ENCODE assay signal across 27 cellular contexts in the genomic region with DNA sequence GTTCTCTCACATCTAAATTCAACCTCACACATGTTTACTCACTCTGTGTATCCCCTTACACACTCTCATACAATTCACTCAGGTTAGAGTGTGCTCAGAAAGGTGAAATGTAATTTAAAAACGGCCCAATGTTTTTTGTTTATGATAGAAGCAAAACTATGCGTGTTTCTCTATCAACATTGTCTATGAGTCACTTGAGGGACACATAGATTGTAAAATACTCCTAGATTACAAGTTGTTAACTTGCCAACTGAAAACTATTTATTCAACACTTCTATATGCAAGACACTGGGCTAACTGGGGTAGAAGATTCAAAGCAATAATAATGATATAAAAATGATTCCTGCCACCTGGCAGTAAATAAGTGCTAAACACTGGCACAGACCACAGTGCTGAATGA. TPM values are rescaled to one million over a fixed set of nuclear protein-coding genes. Genes with fewer than 3 reads are reported as not detected.
DNase-seq lines count a peak whose midpoint lies in the region; ATAC-seq and TF ChIP-seq lines count a peak whose summit lies in the region.
"Had no signal": no experiment of that assay in that cellular context is flagged by ENCODE, and none has a peak within 500 bp of the region (broad histone marks: within the 10 kb centered on the region; RNA-seq: fewer than 3 reads in every experiment).

No MANE protein-coding gene starts in this region.

- DNase-seq in IMR-90 (peak; percentile 11), PC-3 (peak; percentile 13), fibroblast of the aortic adventitia (ENCODE audit: low read depth) (peak; percentile 52), renal cortical epithelial cell (ENCODE audit: low read depth) (peak; percentile 6), sciatic nerve (ENCODE audit: low spot score) (no peak)
- no peak for DNase-seq in stimulated activated CD4-positive, alpha-beta T cell treated with anti-CD3 and anti-CD28 coated beads, Interleukin-4, amount 100 ng/mL, for 4 hours
- DNase-seq: BE2C; Calu3; DMS79 treated with DMSO at 0.1 percent for 48 hours; GOT3; Kasumi-1; MM.1S; NCI-H2029; NCI-H446 treated with DMSO at 0.1 percent for 48 hours; NCI-H526; NCI-H82; NK-92 treated with Interleukin-12 subunit alpha and Interleukin-12 subunit beta, amount 100 ng/mL, for 24 hours; SHP77; T-cell had no signal

- H2BK120ac ChIP-seq in IMR-90 (ENCODE audit: low read depth, low read length): no peak overlapping the region

- in situ Hi-C loops in IMR-90 (cut with MboI; ENCODE audit: low sequenced_read_pairs): no loop called here

- H3K27me3 ChIP-seq in IMR-90 (ENCODE audit: control insufficient read depth, insufficient read depth, low read length) (peaks cover 8% of the 10 kb centered on the region; the same call in 1 of the 2 replicates), PC-3 (ENCODE audit: low read length) (no peaks in the 10 kb centered on the region)
- H3K27me3 ChIP-seq: BE2C had no signal

- WGBS in IMR-90 (ENCODE audit: extremely low coverage in 2 of 2, insufficient read length in 1 of 2), 2 experiments: no CpG with 5 or more reads among the region's 2 CpGs

- no peak overlapping the region for H4K5ac ChIP-seq in IMR-90 (ENCODE audit: low read depth, low read length)

- H3K79me1 ChIP-seq in IMR-90 (ENCODE audit: low read depth in 1 of 2, low read length in 2 of 2): no peaks in the 10 kb centered on the region

- intact Hi-C loops in IMR-90 (cut with micrococcal nuclease): no loop called here
- intact Hi-C loops in PC-3 (cut with micrococcal nuclease): no loop called here
- intact Hi-C loops in sciatic nerve (cut with DNase I): no loop called here

- H4K20me1 ChIP-seq in IMR-90 (ENCODE audit: insufficient read depth, low read length) (no peaks in the 10 kb centered on the region), PC-3 (ENCODE audit: low read length) (no peaks in the 10 kb centered on the region)

- BruUV-seq in IMR-90 (replicated peaks; lab: Mats Ljungman, UMichigan) (no TSS peak), PC-3 (replicated peaks; lab: Mats Ljungman, UMichigan) (no TSS peak)

- CTCF ChIA-PET in IMR-90 (lab: Yijun Ruan, JAX) (no interaction called here), PC-3 (lab: Charles Lee) (no interaction called here)

- TF ChIP-seq POLR2A in IMR-90 (IDR thresholded peaks at IDR 0.05; ENCODE audit: low read depth, low read length): no peak

- no peak overlapping the region for H4K91ac ChIP-seq in IMR-90 (ENCODE audit: insufficient read depth, low read depth, low read length)

- H3K56ac ChIP-seq in IMR-90 (ENCODE audit: extremely low read depth, insufficient read depth, low read length): no peak overlapping the region

- no peaks in the 10 kb centered on the region for H3K9me2 ChIP-seq in PC-3 (replicated peaks; ENCODE audit: low read length)

- H3K9me3 ChIP-seq in IMR-90 (ENCODE audit: control insufficient read depth, insufficient read depth, low read length) (no peaks in the 10 kb centered on the region), PC-3 (ENCODE audit: low read length) (no peaks in the 10 kb centered on the region)
- H3K9me3 ChIP-seq: BE2C had no signal

- no peak overlapping the region for H3K9ac ChIP-seq in IMR-90 (ENCODE audit: low read depth, low read length)
- H3K9ac ChIP-seq in PC-3 (ENCODE audit: low read length): no peak overlapping the region

- peak; percentile 21; the same call in 1 of the 2 replicates for ATAC-seq in IMR-90 (ENCODE audit: low read depth)
- no peak for ATAC-seq in PC-3
- ATAC-seq in HG03520 (IDR thresholded peaks at IDR 0.05; ENCODE audit: unreplicated experiment): no peak
- no peak for ATAC-seq in sciatic nerve
- ATAC-seq: HCT116, HepG2, K562, T-cell had no signal

- no peak for TF ChIP-seq CTCF in IMR-90 (conservative IDR thresholded peaks at IDR 0.05; ENCODE audit: low read depth, low read length)
- no peak for TF ChIP-seq CTCF in PC-3 (conservative IDR thresholded peaks at IDR 0.05; ENCODE audit: low read depth, low read length)
- TF ChIP-seq CTCF in fibroblast of the aortic adventitia (IDR thresholded peaks at IDR 0.05; ENCODE audit: insufficient read depth, low read length): no peak

- H3K27ac ChIP-seq in IMR-90 (ENCODE audit: insufficient read depth, low read length): no peak overlapping the region
- no peak overlapping the region for H3K27ac ChIP-seq in PC-3 (ENCODE audit: low read length)
- H3K27ac ChIP-seq: RWPE1 had no signal

- no peak overlapping the region for H3K18ac ChIP-seq in IMR-90 (ENCODE audit: low read depth, low read length)

- H2AK9ac ChIP-seq in IMR-90 (replicated peaks; ENCODE audit: low read depth, low read length, poor library complexity): no peak overlapping the region

- H3K14ac ChIP-seq in IMR-90 (replicated peaks; ENCODE audit: low read depth, low read length): no peak overlapping the region

- H3K4me3 ChIP-seq in IMR-90 (ENCODE audit: insufficient read depth, low read depth, low read length) (no peak overlapping the region), PC-3 (ENCODE audit: low read length) (no peak overlapping the region), fibroblast of the aortic adventitia (ENCODE audit: low read depth, low read length) (no peak overlapping the region)
- H3K4me3 ChIP-seq: K562 had no signal

- H2BK20ac ChIP-seq in IMR-90 (ENCODE audit: low read depth, low read length): no peak overlapping the region

- H2BK5ac ChIP-seq in IMR-90 (ENCODE audit: low read depth, low read length, poor library complexity, severe bottlenecking): no peak overlapping the region

- no peaks in the 10 kb centered on the region for H3K79me2 ChIP-seq in PC-3 (ENCODE audit: low read length)

- H3K9me1 ChIP-seq in IMR-90 (ENCODE audit: insufficient read depth, low read length): no peaks in the 10 kb centered on the region

- H3K4ac ChIP-seq in IMR-90 (ENCODE audit: low read depth, low read length): no peak overlapping the region

- POLR2A ChIA-PET in IMR-90 (lab: Charles Lee; ENCODE audit: unreplicated experiment) (no interaction called here), PC-3 (lab: Charles Lee; ENCODE audit: unreplicated experiment) (no interaction called here)

- dilution Hi-C loops in IMR-90 (cut with HindIII; ENCODE audit: low sequenced_read_pairs, unreplicated experiment): no loop called here

- H2AFZ ChIP-seq in IMR-90 (replicated peaks; ENCODE audit: low read length, poor library complexity): no peak overlapping the region
- H2AFZ ChIP-seq in PC-3 (ENCODE audit: low read length): no peak overlapping the region

- H3K4me2 ChIP-seq in IMR-90 (ENCODE audit: low read depth, low read length): no peak overlapping the region
- H3K4me2 ChIP-seq in PC-3 (ENCODE audit: low read length): no peak overlapping the region

- H3K23ac ChIP-seq in IMR-90 (ENCODE audit: low read depth, low read length): no peak overlapping the region

- no peak for TF ChIP-seq RAD21 in IMR-90 (IDR thresholded peaks at IDR 0.05; ENCODE audit: low read length)

- H4K8ac ChIP-seq in IMR-90 (ENCODE audit: low read depth in 2 of 2, low read length in 2 of 2): no peak overlapping the region

- H3K4me1 ChIP-seq in IMR-90 (ENCODE audit: control insufficient read depth, insufficient read depth, low read length): no peaks in the 10 kb centered on the region
- H3K4me1 ChIP-seq in PC-3 (ENCODE audit: insufficient read depth, low read length): no peaks in the 10 kb centered on the region
- H3K4me1 ChIP-seq: BE2C had no signal

- H3F3A ChIP-seq in PC-3 (ENCODE audit: low read length, unreplicated experiment): no peaks in the 10 kb centered on the region

- no peak overlapping the region for H2AK5ac ChIP-seq in IMR-90 (ENCODE audit: low read depth, low read length)

- no peak overlapping the region for H2BK15ac ChIP-seq in IMR-90 (ENCODE audit: low read depth, low read length)

- no peaks in the 10 kb centered on the region for H3K36me3 ChIP-seq in IMR-90 (ENCODE audit: control insufficient read depth, insufficient read depth, low read length)
- no peaks in the 10 kb centered on the region for H3K36me3 ChIP-seq in PC-3 (ENCODE audit: low read depth, low read length)
- H3K36me3 ChIP-seq: BE2C had no signal

TF ChIP-seq in IMR-90, 13 proteins besides CTCF, POLR2A, EP300 and RAD21:
- TF ChIP-seq FOS (IDR thresholded peaks at IDR 0.05; ENCODE audit: low read depth, low read length) (no peak), RFX5 (IDR thresholded peaks at IDR 0.05; ENCODE audit: low read depth, low read length) (no peak), MAZ (IDR thresholded peaks at IDR 0.05; ENCODE audit: borderline replicate concordance, low read depth, low read length) (no peak), SMC3 (IDR thresholded peaks at IDR 0.05; ENCODE audit: low read depth, low read length) (no peak), CHD1 (IDR thresholded peaks at IDR 0.05; ENCODE audit: low read depth, low read length) (no peak), MXI1 (IDR thresholded peaks at IDR 0.05; ENCODE audit: borderline replicate concordance, low read depth, low read length) (no peak), CEBPB (IDR thresholded peaks at IDR 0.05; ENCODE audit: low read depth, low read length) (no peak), NFE2L2 (IDR thresholded peaks at IDR 0.05; ENCODE audit: low read depth, low read length) (no peak), BHLHE40 (IDR thresholded peaks at IDR 0.05; ENCODE audit: low read depth, low read length) (no peak)
- TF ChIP-seq, protein P1, sequence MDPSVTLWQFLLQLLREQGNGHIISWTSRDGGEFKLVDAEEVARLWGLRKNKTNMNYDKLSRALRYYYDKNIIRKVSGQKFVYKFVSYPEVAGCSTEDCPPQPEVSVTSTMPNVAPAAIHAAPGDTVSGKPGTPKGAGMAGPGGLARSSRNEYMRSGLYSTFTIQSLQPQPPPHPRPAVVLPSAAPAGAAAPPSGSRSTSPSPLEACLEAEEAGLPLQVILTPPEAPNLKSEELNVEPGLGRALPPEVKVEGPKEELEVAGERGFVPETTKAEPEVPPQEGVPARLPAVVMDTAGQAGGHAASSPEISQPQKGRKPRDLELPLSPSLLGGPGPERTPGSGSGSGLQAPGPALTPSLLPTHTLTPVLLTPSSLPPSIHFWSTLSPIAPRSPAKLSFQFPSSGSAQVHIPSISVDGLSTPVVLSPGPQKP (IDR thresholded peaks at IDR 0.05; ENCODE audit: borderline replicate concordance, low read depth, low read length): no peak
- TF ChIP-seq, protein P2, sequence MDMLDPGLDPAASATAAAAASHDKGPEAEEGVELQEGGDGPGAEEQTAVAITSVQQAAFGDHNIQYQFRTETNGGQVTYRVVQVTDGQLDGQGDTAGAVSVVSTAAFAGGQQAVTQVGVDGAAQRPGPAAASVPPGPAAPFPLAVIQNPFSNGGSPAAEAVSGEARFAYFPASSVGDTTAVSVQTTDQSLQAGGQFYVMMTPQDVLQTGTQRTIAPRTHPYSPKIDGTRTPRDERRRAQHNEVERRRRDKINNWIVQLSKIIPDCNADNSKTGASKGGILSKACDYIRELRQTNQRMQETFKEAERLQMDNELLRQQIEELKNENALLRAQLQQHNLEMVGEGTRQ (IDR thresholded peaks at IDR 0.05; ENCODE audit: low read depth, low read length): no peak
TF ChIP-seq in IMR-90: peak in this region for 0.

RNA-seq across cellular contexts. Expression of gene CCDC195, which starts 24.6 kb away (rescaled TPM):
- total RNA-seq in IMR-90 (2012; rRNA removed) (not detected in 2 replicates), PC-3 (2014; rRNA removed) (not detected in 2 replicates), fibroblast of the aortic adventitia (ENCODE audit: low replicate concordance) (not detected in 2 replicates), renal cortical epithelial cell (not detected in 2 replicates), sciatic nerve (not detected)
- not detected in 2 replicates for polyA plus RNA-seq in IMR-90 (2012; rRNA removed)
- not detected in 2 replicates for polyA plus RNA-seq in IMR-90 (2012; cell fraction: cytosol; rRNA removed)
- polyA plus RNA-seq in IMR-90 (2012; cell fraction: nucleus; rRNA removed; ENCODE audit: low replicate concordance): not detected in 2 replicates
- total RNA-seq: Calu3, HepG2, HT1080, K562, SK-MEL-5, T-cell had no signal
- polyA plus RNA-seq: CD14-positive monocyte, HepG2, K562 had no signal

Comparison
In these comparisons a context has a peak if more than half of its experiments do, and no peak if none do; other contexts are left out.
1. DNase-seq: peak in IMR-90 (single experiment), PC-3 (single experiment), fibroblast of the aortic adventitia (single experiment) and renal cortical epithelial cell (single experiment); none in stimulated activated CD4-positive, alpha-beta T cell treated with anti-CD3 and anti-CD28 coated beads, Interleukin-4, amount 100 ng/mL, for 4 hours (0 of 2) and sciatic nerve (single experiment).